Comparison of ENCODE assay signal across 8 cellular contexts in genomic region chr22:38314140-38314991, GRCh38. TPM values are rescaled to one million over a fixed set of nuclear protein-coding genes. Genes with fewer than 3 reads are reported as not detected.
A peak's percentile ranks its signal among the peaks of the same experiment; 100 is the strongest.
DNase-seq lines count a peak whose midpoint lies in the region; ATAC-seq and TF ChIP-seq lines count a peak whose summit lies in the region.

No MANE protein-coding gene starts in this region.

- H3K4me3 Mint-ChIP-seq in CD4-positive, alpha-beta memory T cell = peak overlapping the region; percentile 77 to 95 (median 90)
- H3K4me3 Mint-ChIP-seq in endodermal cell = peak overlapping the region; percentile 96

- no peaks in the 10 kb centered on the region for H3K9me2 ChIP-seq in OCI-LY7 (ENCODE audit: insufficient read depth, low read length)

- CTCF ChIA-PET in CD4-positive, alpha-beta memory T cell (lab: Charles Lee; ENCODE audit: partially characterized antibody) = interaction anchor here (0.9 to 2.2 kb wide), 2 partner anchors 9 to 17 kb away, joined by 4 to 6 read pairs; no protein-coding TSS in a partner anchor
- CTCF ChIA-PET in OCI-LY7 (lab: Charles Lee; ENCODE audit: unreplicated experiment) = no interaction called here

- peaks cover 55% of the 10 kb centered on the region for H3K4me1 ChIP-seq in CD4-positive, alpha-beta memory T cell (ENCODE audit: insufficient read depth, low read length)
- H3K4me1 ChIP-seq in OCI-LY7 (ENCODE audit: insufficient read depth, low read length, poor library complexity, severe bottlenecking) (peaks cover 64% of the 10 kb centered on the region), endodermal cell (ENCODE audit: control insufficient read depth, insufficient read depth, low read length) (peaks cover 23% of the 10 kb centered on the region), ovary (ENCODE audit: insufficient read depth) (peaks cover 23% of the 10 kb centered on the region)

- no peak overlapping the region for H2AFZ ChIP-seq in OCI-LY7 (ENCODE audit: low read length)

- H3K27me3 ChIP-seq in CD4-positive, alpha-beta memory T cell (ENCODE audit: insufficient read depth, low read length) = no peaks in the 10 kb centered on the region
- H3K27me3 ChIP-seq in endodermal cell (ENCODE audit: control insufficient read depth, insufficient read depth, low read length, poor library complexity, severe bottlenecking) = no peaks in the 10 kb centered on the region
- H3K27me3 ChIP-seq in ovary = no peaks in the 10 kb centered on the region

- no peak for ATAC-seq in GM19452 (IDR thresholded peaks at IDR 0.05; ENCODE audit: unreplicated experiment)

- peaks cover 0 to 25% of the 10 kb centered on the region in 2 donors for H3K36me3 Mint-ChIP-seq in CD4-positive, alpha-beta memory T cell
- H3K36me3 Mint-ChIP-seq in endodermal cell (ENCODE audit: low read depth) = peaks cover 38% of the 10 kb centered on the region

- peak in 1 of 5 donors; percentile 17 for DNase-seq in CD4-positive, alpha-beta memory T cell
- peak; percentile 76 for DNase-seq in OCI-LY7 (ENCODE audit: low spot score)
- no peak for DNase-seq in endodermal cell
- peak in 2 of 5 donors; percentile 58 to 60 for DNase-seq in ovary
- DNase-seq in NK-92 (lab: John Stamatoyannopoulos, UW; ENCODE audit: unreplicated experiment) = no peak
- no peak for DNase-seq in NCI-H1092 (lab: John Stamatoyannopoulos, UW)
- no peak for DNase-seq in NCI-H1930 (lab: John Stamatoyannopoulos, UW)

- TF ChIP-seq EP300 in ovary (IDR thresholded peaks at IDR 0.05) = no peak

- H3K27ac ChIP-seq in CD4-positive, alpha-beta memory T cell (ENCODE audit: low read depth, low read length) = peak overlapping the region; percentile 77
- H3K27ac ChIP-seq in OCI-LY7 (ENCODE audit: low read depth, low read length, poor library complexity, severe bottlenecking) (peak overlapping the region; percentile 77), endodermal cell (ENCODE audit: low read depth, low read length) (peak overlapping the region; percentile 64), ovary (peak overlapping the region; percentile 95 to 97)

- H3K79me2 ChIP-seq in OCI-LY7 (ENCODE audit: insufficient read depth, low read depth, low read length) = peaks cover 69% of the 10 kb centered on the region

- POLR2A ChIA-PET in CD4-positive, alpha-beta memory T cell (lab: Charles Lee; ENCODE audit: partially characterized antibody) = interaction anchor here (0.9 to 3.6 kb wide), 5 partner anchors 8 to 100 kb away, joined by 3 to 22 read pairs (median 4); no protein-coding TSS in a partner anchor
- POLR2A ChIA-PET in OCI-LY7 (lab: Charles Lee) = interaction anchor here (0.7 to 1.0 kb wide), 2 partner anchors 8 to 107 kb away, joined by 3 read pairs; no protein-coding TSS in a partner anchor

- peak overlapping the region; percentile 96 to 98 (median 98) for H3K27ac Mint-ChIP-seq in CD4-positive, alpha-beta memory T cell
- H3K27ac Mint-ChIP-seq in endodermal cell = peak overlapping the region; percentile 98

- H3K36me3 ChIP-seq in CD4-positive, alpha-beta memory T cell (ENCODE audit: insufficient read depth, low read length) = no peaks in the 10 kb centered on the region
- H3K36me3 ChIP-seq in OCI-LY7 (ENCODE audit: insufficient read depth, low read length) = peaks cover 46% of the 10 kb centered on the region
- peaks cover 43% of the 10 kb centered on the region for H3K36me3 ChIP-seq in endodermal cell (ENCODE audit: control insufficient read depth, insufficient read depth, low read length)
- H3K36me3 ChIP-seq in ovary = no peaks in the 10 kb centered on the region

- intact Hi-C loops in CD4-positive, alpha-beta memory T cell (cut with micrococcal nuclease) = loop anchor here (10.0 kb wide), 1 partner anchor 840 kb away; the partner anchor contains the start of gene CBX7
- intact Hi-C loops in OCI-LY7 (cut with micrococcal nuclease; ENCODE audit: unreplicated experiment) = loop anchor here (1.0 kb wide), 1 partner anchor 38 kb away; no protein-coding TSS in a partner anchor
- intact Hi-C loops in ovary (cut with DNase I) = loop anchor here in 2 of 4 donors (5.0 to 10.0 kb wide), 2 partner anchors 42 to 190 kb away; partner anchors contain the start of genes DDX17 (in 1 of the 2) and TMEM184B (in 1 of the 2)

- peaks cover 44 to 70% (median 56%) of the 10 kb centered on the region in 4 donors for H3K4me1 Mint-ChIP-seq in CD4-positive, alpha-beta memory T cell
- peaks cover 46% of the 10 kb centered on the region for H3K4me1 Mint-ChIP-seq in endodermal cell

- no peak for TF ChIP-seq POLR2A in ovary (IDR thresholded peaks at IDR 0.05)

- no peaks in the 10 kb centered on the region for H3K27me3 Mint-ChIP-seq in CD4-positive, alpha-beta memory T cell
- no peaks in the 10 kb centered on the region for H3K27me3 Mint-ChIP-seq in endodermal cell (ENCODE audit: insufficient read depth)

- peaks cover 18% of the 10 kb centered on the region; the same call in 1 of the 2 replicates for H4K20me1 ChIP-seq in OCI-LY7 (ENCODE audit: insufficient read depth, low read length)

- no peak for TF ChIP-seq CTCF in OCI-LY7 (conservative IDR thresholded peaks at IDR 0.05; ENCODE audit: low read length)
- TF ChIP-seq CTCF in endodermal cell (conservative IDR thresholded peaks at IDR 0.05) = no peak
- no peak for TF ChIP-seq CTCF in ovary (IDR thresholded peaks at IDR 0.05)

- H3K4me3 ChIP-seq in CD4-positive, alpha-beta memory T cell (ENCODE audit: low read length in 2 of 2) = no peak overlapping the region
- H3K4me3 ChIP-seq in OCI-LY7 (ENCODE audit: low read depth, low read length, poor library complexity, severe bottlenecking) = peak overlapping the region; percentile 82
- H3K4me3 ChIP-seq in endodermal cell (ENCODE audit: low read length) = peak overlapping the region; percentile 100
- H3K4me3 ChIP-seq in ovary = peak overlapping the region; percentile 59

- BruUV-seq in OCI-LY7 (replicated peaks; lab: Mats Ljungman, UMichigan) = no TSS peak

- H3K9me3 Mint-ChIP-seq in CD4-positive, alpha-beta memory T cell = no peaks in the 10 kb centered on the region
- no peaks in the 10 kb centered on the region for H3K9me3 Mint-ChIP-seq in endodermal cell

- no peaks in the 10 kb centered on the region for H3K9me3 ChIP-seq in CD4-positive, alpha-beta memory T cell (ENCODE audit: control insufficient read depth in 1 of 2, low read length in 2 of 2)
- H3K9me3 ChIP-seq in OCI-LY7 (ENCODE audit: low read length) (no peaks in the 10 kb centered on the region), endodermal cell (ENCODE audit: control insufficient read depth, low read length) (no peaks in the 10 kb centered on the region), ovary (no peaks in the 10 kb centered on the region)

- 79 to 89% methylated on average over 6 to 19 of the region's 19 CpGs for WGBS in endodermal cell (ENCODE audit: insufficient coverage in 1 of 2, insufficient read length in 1 of 2), 2 experiments
- WGBS in ovary, 3 donors = 19 to 26% (median 22%) methylated on average over 19 of the region's 19 CpGs

- peak overlapping the region; percentile 96 for H3K9ac ChIP-seq in endodermal cell (ENCODE audit: extremely low read depth, low read length, poor library complexity, severe bottlenecking)

- H3K4me2 ChIP-seq in OCI-LY7 (ENCODE audit: low read length) = peak overlapping the region; percentile 85

RNA-seq across cellular contexts. Expression of gene CSNK1E, which starts 2.9 kb away (rescaled TPM):
- total RNA-seq in CD4-positive, alpha-beta memory T cell = 100 to 1,000 TPM; 100 to 103 TPM
- polyA plus RNA-seq in CD4-positive, alpha-beta memory T cell = 10 to 100 TPM in 1 of 2 donors, 1 to 10 TPM in 1; 8.8 to 13.3 TPM
- total RNA-seq in OCI-LY7 (2014; rRNA removed; shearing (Covaris generic)) = 152 and 182 TPM in 2 replicates
- total RNA-seq in OCI-LY7 (2022) (203 and 211 TPM in 2 replicates), endodermal cell (100 to 1,000 TPM; 224 to 229 TPM), ovary (100 to 1,000 TPM in 5 of 7 donors, 10 to 100 TPM in 2; 73.2 to 161 (median 105) TPM)
- polyA plus RNA-seq in endodermal cell (2013, experiment 1 of 2) = 167 TPM
- polyA plus RNA-seq in endodermal cell (2013, experiment 2 of 2) = 148 TPM
- polyA plus RNA-seq in ovary = 100 to 1,000 TPM in 1 of 2 donors, 10 to 100 TPM in 1; 61.4 to 135 TPM

RNA-seq across cellular contexts. Expression of gene TMEM184B, which starts 41.6 kb away (rescaled TPM):
- total RNA-seq in CD4-positive, alpha-beta memory T cell = 10 to 100 TPM; 35.7 to 36.6 TPM
- polyA plus RNA-seq in CD4-positive, alpha-beta memory T cell = 10 to 100 TPM in 1 of 2 donors, 1 to 10 TPM in 1; 9.0 to 23.8 TPM
- total RNA-seq in OCI-LY7 (2014; rRNA removed; shearing (Covaris generic)) = 11.1 and 19.1 TPM in 2 replicates
- total RNA-seq in OCI-LY7 (2022) (37.8 and 50.2 TPM in 2 replicates), endodermal cell (10 to 100 TPM; 55.4 to 57.6 TPM), ovary (10 to 100 TPM; 24.9 to 48.3 (median 38.6) TPM)
- polyA plus RNA-seq in endodermal cell (2013, experiment 1 of 2) = 56.1 TPM
- polyA plus RNA-seq in endodermal cell (2013, experiment 2 of 2) = 47.2 TPM
- 10 to 100 TPM; 15.3 to 30.3 TPM for polyA plus RNA-seq in ovary

Comparison
In these comparisons a context has a peak if more than half of its experiments do, and no peak if none do; other contexts are left out.
1. H3K4me3 ChIP-seq: peak in OCI-LY7 (single experiment), endodermal cell (single experiment) and ovary (single experiment); none in CD4-positive, alpha-beta memory T cell (0 of 2).
2. Peak in every context shown above with its lines, with median percentiles within 50 percentile points of each other: H3K27ac ChIP-seq.